31 cellular contexts compared by ENCODE assay signal in genomic region chr9:93710370-93710723, GRCh38.
"Had no signal": no experiment of that assay in that cellular context is flagged by ENCODE, and none has a peak within 500 bp of the region (broad histone marks: within the 10 kb centered on the region; RNA-seq: fewer than 3 reads in every experiment).

No MANE protein-coding gene starts in this region.

- H3K4me3 ChIP-seq: esophagus squamous epithelium, gastroesophageal sphincter, heart right ventricle had no signal

- ATAC-seq: activated CD4-positive, CD25-positive, alpha-beta regulatory T cell treated with anti-CD3 and anti-CD28 coated beads, Interleukin-2, amount 50 U/mL, for 24 hours; activated naive CD4-positive, alpha-beta T cell treated with anti-CD3 and anti-CD28 coated beads, Interleukin-2, amount 50 U/mL, for 72 hours; activated T-cell treated with anti-CD3 and anti-CD28 coated beads, Interleukin-2, amount 50 U/mL, for 72 hours; effector memory CD8-positive, alpha-beta T cell; gastroesophageal sphincter; heart right ventricle; T-helper 17 cell had no signal

- H3K4me1 ChIP-seq: esophagus squamous epithelium had no signal

- H3K36me3 ChIP-seq: brain microvascular endothelial cell, esophagus squamous epithelium, gastroesophageal sphincter, heart right ventricle, WERI-Rb-1 had no signal

- H3K4me3 Mint-ChIP-seq: activated B cell treated with CpG ODN at 0.5 μM for 24 hours; activated CD4-positive, alpha-beta memory T cell treated with anti-CD3 and anti-CD28 coated beads, Interleukin-2, amount 10 ng/mL, durations not matched to agents 7 days and 5 days; activated CD4-positive, alpha-beta T cell treated with anti-CD3 and anti-CD28 coated beads, Interleukin-2, amount 10 ng/mL, durations not matched to agents 7 days and 5 days; activated naive CD4-positive, alpha-beta T cell treated with anti-CD3 and anti-CD28 coated beads, Interleukin-2, amount 10 ng/mL, durations not matched to agents 7 days and 5 days; activated naive CD8-positive, alpha-beta T cell treated with anti-CD3 and anti-CD28 coated beads, Interleukin-2, amount 10 ng/mL, durations not matched to agents 7 days and 5 days; activated T-cell treated with anti-CD3 and anti-CD28 coated beads, Interleukin-2, amount 50 U/mL, for 24 hours; activated T-cell treated with anti-CD3 and anti-CD28 coated beads, Interleukin-2, amount 50 U/mL, for 72 hours; central memory CD8-positive, alpha-beta T cell; effector memory CD8-positive, alpha-beta T cell; T-helper 17 cell; T-helper 2 cell treated with Interferon-gamma antibody and Interleukin-4, amounts not matched to agents 5 μg/mL and 100 μg/mL, for 36 hours had no signal

- H3K9me3 Mint-ChIP-seq: activated CD4-positive, alpha-beta memory T cell treated with anti-CD3 and anti-CD28 coated beads, Interleukin-2, amount 10 ng/mL, durations not matched to agents 7 days and 5 days; activated naive CD4-positive, alpha-beta T cell treated with anti-CD3 and anti-CD28 coated beads, Interleukin-2, amount 10 ng/mL, durations not matched to agents 7 days and 5 days; activated naive CD4-positive, alpha-beta T cell treated with anti-CD3 and anti-CD28 coated beads, Interleukin-2, amount 50 U/mL, for 72 hours; central memory CD8-positive, alpha-beta T cell; T-helper 2 cell treated with Interferon-gamma antibody and Interleukin-4, amounts not matched to agents 5 μg/mL and 100 μg/mL, for 36 hours had no signal

- H3K36me3 Mint-ChIP-seq: activated naive CD4-positive, alpha-beta T cell treated with anti-CD3 and anti-CD28 coated beads, Interleukin-2, amount 10 ng/mL, durations not matched to agents 7 days and 5 days; activated naive CD4-positive, alpha-beta T cell treated with anti-CD3 and anti-CD28 coated beads, Interleukin-2, amount 50 U/mL, for 72 hours; activated naive CD8-positive, alpha-beta T cell treated with anti-CD3 and anti-CD28 coated beads, Interleukin-2, amount 10 ng/mL, durations not matched to agents 7 days and 5 days had no signal

- DNase-seq: activated B cell treated with CpG ODN at 0.5 μM for 24 hours; activated CD4-positive, alpha-beta memory T cell treated with anti-CD3 and anti-CD28 coated beads, Interleukin-2, amount 10 ng/mL, durations not matched to agents 7 days and 5 days; activated CD4-positive, alpha-beta T cell treated with anti-CD3 and anti-CD28 coated beads, Interleukin-2, amount 10 ng/mL, durations not matched to agents 7 days and 5 days; activated CD4-positive, alpha-beta T cell treated with anti-CD3 and anti-CD28 coated beads, Interleukin-2, amount 50 U/mL, for 4 hours; activated gamma-delta T cell; activated naive CD4-positive, alpha-beta T cell; activated naive CD4-positive, alpha-beta T cell treated with anti-CD3 and anti-CD28 coated beads, Interleukin-2, amount 10 ng/mL, durations not matched to agents 7 days and 5 days; activated naive CD8-positive, alpha-beta T cell treated with anti-CD3 and anti-CD28 coated beads, Interleukin-2, amount 10 ng/mL, durations not matched to agents 7 days and 5 days; activated T-cell treated with anti-CD3 and anti-CD28 coated beads for 4 hours; activated T-cell treated with anti-CD3 and anti-CD28 coated beads, Interleukin-2, amount 50 U/mL, for 24 hours; activated T-cell treated with anti-CD3 and anti-CD28 coated beads, Interleukin-2, amount 50 U/mL, for 72 hours; brain microvascular endothelial cell; cortex of kidney; dermis blood vessel endothelial cell; effector CD4-positive, alpha-beta T cell; effector memory CD8-positive, alpha-beta T cell; esophagus squamous epithelium; foreskin melanocyte; heart right ventricle; T-helper 1 cell; T-helper 17 cell; T1000; WERI-Rb-1 had no signal

- FAIRE-seq: astrocyte, colon had no signal

- H3K27ac Mint-ChIP-seq: activated B cell treated with CpG ODN at 0.5 μM for 24 hours; activated CD4-positive, alpha-beta memory T cell treated with anti-CD3 and anti-CD28 coated beads, Interleukin-2, amount 10 ng/mL, durations not matched to agents 7 days and 5 days; activated CD4-positive, alpha-beta T cell treated with anti-CD3 and anti-CD28 coated beads, Interleukin-2, amount 10 ng/mL, durations not matched to agents 7 days and 5 days; activated naive CD4-positive, alpha-beta T cell treated with anti-CD3 and anti-CD28 coated beads, Interleukin-2, amount 10 ng/mL, durations not matched to agents 7 days and 5 days; activated naive CD4-positive, alpha-beta T cell treated with anti-CD3 and anti-CD28 coated beads, Interleukin-2, amount 50 U/mL, for 72 hours; activated naive CD8-positive, alpha-beta T cell treated with anti-CD3 and anti-CD28 coated beads, Interleukin-2, amount 10 ng/mL, durations not matched to agents 7 days and 5 days; activated T-cell treated with anti-CD3 and anti-CD28 coated beads, Interleukin-2, amount 50 U/mL, for 24 hours; activated T-cell treated with anti-CD3 and anti-CD28 coated beads, Interleukin-2, amount 50 U/mL, for 72 hours; effector memory CD8-positive, alpha-beta T cell; T-helper 17 cell; T-helper 2 cell treated with Interferon-gamma antibody and Interleukin-4, amounts not matched to agents 5 μg/mL and 100 μg/mL, for 36 hours had no signal

- H3K27me3 ChIP-seq: brain microvascular endothelial cell, esophagus squamous epithelium, gastroesophageal sphincter had no signal

- H3K4me1 Mint-ChIP-seq: activated B cell treated with CpG ODN at 0.5 μM for 24 hours; activated naive CD4-positive, alpha-beta T cell treated with anti-CD3 and anti-CD28 coated beads, Interleukin-2, amount 10 ng/mL, durations not matched to agents 7 days and 5 days; central memory CD8-positive, alpha-beta T cell; T-helper 17 cell had no signal

- H3K27ac ChIP-seq: brain microvascular endothelial cell, epithelial cell of prostate, esophagus squamous epithelium, gastroesophageal sphincter, heart right ventricle, WERI-Rb-1 had no signal

- H3K9me3 ChIP-seq: esophagus squamous epithelium had no signal
